In the genomic region with DNA sequence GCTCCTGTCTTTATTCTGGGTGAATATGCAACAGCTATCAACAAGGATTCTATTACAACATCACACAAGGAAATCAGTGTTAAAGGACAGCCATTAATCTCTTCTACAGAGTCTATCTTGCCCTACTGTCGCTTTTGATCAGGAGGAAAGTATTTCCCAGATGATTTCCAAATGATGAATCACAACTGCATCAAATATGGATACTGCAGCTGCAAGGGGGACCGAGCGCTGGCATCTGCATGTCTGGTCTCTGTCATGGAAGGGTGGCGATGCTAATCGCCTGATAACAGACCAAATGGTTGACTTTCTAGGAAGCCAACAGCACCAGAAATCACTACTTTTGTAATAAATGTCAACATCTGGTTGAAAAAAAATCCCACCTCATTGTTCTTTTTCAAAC, we compare ENCODE assay signal across 9 cellular contexts. TPM values are rescaled to one million over a fixed set of nuclear protein-coding genes. Genes with fewer than 3 reads are reported as not detected.
"Had no signal": no experiment of that assay in that cellular context is flagged by ENCODE, and none has a peak within 500 bp of the region (broad histone marks: within the 10 kb centered on the region; RNA-seq: fewer than 3 reads in every experiment).

No MANE protein-coding gene starts in this region.

- H3K4me3 ChIP-seq: K562 had no signal

- FAIRE-seq: HepG2, HTR-8/SVneo, K562 had no signal

- ATAC-seq: HepG2, K562 had no signal

- DNase-seq: IMR-90, KBM-7 had no signal

- H3K27ac ChIP-seq: HL-60 had no signal

RNA-seq across cellular contexts. Expression of gene OR6B3, which starts 21.2 kb away (rescaled TPM):
- total RNA-seq: HepG2, HT-29, HT1080, IMR-90, K562 had no signal
- polyA plus RNA-seq: HepG2, IgD-negative memory B cell, IMR-90, K562 had no signal

RNA-seq across cellular contexts. Expression of gene OR6B2, which starts 44.3 kb away (rescaled TPM):
- total RNA-seq: HepG2, HT-29, HT1080, IMR-90, K562 had no signal
- polyA plus RNA-seq: HepG2, IgD-negative memory B cell, IMR-90, K562 had no signal
